7 cellular contexts compared by ENCODE assay signal in genomic region chr20:50112512-50113419, GRCh38. TPM values are rescaled to one million over a fixed set of nuclear protein-coding genes. Genes with fewer than 3 reads are reported as not detected.
DNase-seq lines count a peak whose midpoint lies in the region; ATAC-seq, FAIRE-seq and TF ChIP-seq lines count a peak whose summit lies in the region.

TSS of gene UBE2V1 (minus strand) at chr20:50113150. CDS start at chr20:50113128, 22 bp downstream.

- H4K20me1 ChIP-seq in keratinocyte (ENCODE audit: control insufficient read depth, extremely low read depth, insufficient read depth, low read length): peaks cover 37% of the 10 kb centered on the region

- no peaks in the 10 kb centered on the region for H3K27me3 Mint-ChIP-seq in central memory CD8-positive, alpha-beta T cell

- H3K4me3 ChIP-seq in keratinocyte (ENCODE audit: control insufficient read depth in 2 of 3, extremely low read depth in 1 of 3, insufficient read depth in 2 of 3, low read depth in 1 of 3, low read length in 3 of 3): peak within 1 kb of the TSS; percentile 84 to 85 (median 85)

- peak within 1 kb of the TSS; percentile 85 for H3K4me3 Mint-ChIP-seq in central memory CD8-positive, alpha-beta T cell

- peaks cover 7% of the 10 kb centered on the region for H3K9me1 ChIP-seq in keratinocyte (ENCODE audit: control insufficient read depth, extremely low read depth, insufficient read depth, low read length)

- H3K36me3 ChIP-seq in keratinocyte (ENCODE audit: control insufficient read depth in 2 of 2, extremely low read depth in 1 of 2, insufficient read depth in 2 of 2, low read length in 2 of 2): peaks cover 6 to 14% of the 10 kb centered on the region in 2 experiments

- H3K9me3 Mint-ChIP-seq in central memory CD8-positive, alpha-beta T cell: no peaks in the 10 kb centered on the region

- peak within 1 kb of the TSS; percentile 93 for H3K27ac Mint-ChIP-seq in central memory CD8-positive, alpha-beta T cell (ENCODE audit: low read depth)

- H3K36me3 Mint-ChIP-seq in central memory CD8-positive, alpha-beta T cell (ENCODE audit: insufficient read depth): peaks cover 16% of the 10 kb centered on the region

- H3K4me1 ChIP-seq in keratinocyte (ENCODE audit: control insufficient read depth, extremely low read depth, insufficient read depth, low read length): peaks cover 45% of the 10 kb centered on the region

- H3K27ac ChIP-seq in keratinocyte (ENCODE audit: control insufficient read depth, insufficient read depth, low read length): peak within 1 kb of the TSS; percentile 87

- H3K4me2 ChIP-seq in keratinocyte (ENCODE audit: control insufficient read depth, extremely low read depth, insufficient read depth, low read depth, low read length): peak within 1 kb of the TSS; percentile 100

- peak; percentile 85 for DNase-seq in GM18507 (ENCODE audit: extremely low spot score, insufficient read length, low read depth)
- peak; percentile 82 for DNase-seq in NCI-H460 (ENCODE audit: extremely low read depth, low read depth)
- peak; percentile 89 for DNase-seq in activated CD4-positive, CD25-positive, alpha-beta regulatory T cell treated with anti-CD3 and anti-CD28 coated beads, Interleukin-2, amount 50 U/mL, for 72 hours
- DNase-seq in central memory CD8-positive, alpha-beta T cell (ENCODE audit: low spot score in 2 of 2): peak; percentile 72
- no peak for DNase-seq in keratinocyte (ENCODE audit: low read depth, low spot score)
- peak; percentile 76 to 87 (median 81) for DNase-seq in stimulated activated CD4-positive, alpha-beta T cell treated with anti-CD3 and anti-CD28 coated beads, Interleukin-12 subunit alpha, Interleukin-12 subunit beta, amount 100 ng/mL, for 48 hours (ENCODE audit: low read depth in 2 of 3, low spot score in 1 of 3)

- TF ChIP-seq CTCF in keratinocyte (optimal IDR thresholded peaks at IDR 0.05 in 1 of 3, IDR thresholded peaks at IDR 0.05 in 1 of 3, conservative IDR thresholded peaks at IDR 0.05 in 1 of 3; ENCODE audit: extremely low read depth in 1 of 3, insufficient read depth in 2 of 3, low read length in 3 of 3): peak; percentile 39 to 53 (median 45)

- H3K79me2 ChIP-seq in keratinocyte (ENCODE audit: control insufficient read depth, insufficient read depth, low read length): peaks cover 59% of the 10 kb centered on the region

- no peaks in the 10 kb centered on the region for H3K27me3 ChIP-seq in keratinocyte (ENCODE audit: control insufficient read depth, extremely low read depth, insufficient read depth, low read length)

- dilution Hi-C loops in keratinocyte (cut with MboI; ENCODE audit: extremely low pct_ligation_motif_present, low sequenced_read_pairs): no loop called here

- ATAC-seq in HG03280 (IDR thresholded peaks at IDR 0.05; ENCODE audit: unreplicated experiment): peak; percentile 53
- ATAC-seq in central memory CD8-positive, alpha-beta T cell (replicated peaks; ENCODE audit: extremely low read depth, poor library complexity, severe bottlenecking): peak; percentile 56

- H2AFZ ChIP-seq in keratinocyte (ENCODE audit: control insufficient read depth, low read length): peak within 1 kb of the TSS; percentile 92

- no peaks in the 10 kb centered on the region for H3K9me3 ChIP-seq in keratinocyte (ENCODE audit: control insufficient read depth, low read depth, low read length)

- H3K4me1 Mint-ChIP-seq in central memory CD8-positive, alpha-beta T cell: peaks cover 81% of the 10 kb centered on the region

- FAIRE-seq in GM18507 (lab: Jason Lieb, UNC) (peak; percentile 59), keratinocyte (lab: Jason Lieb, UNC) (no peak)

- H3K9ac ChIP-seq in keratinocyte (ENCODE audit: control insufficient read depth, extremely low read depth, insufficient read depth, low read length): peak within 1 kb of the TSS; percentile 95

RNA-seq across cellular contexts. Expression of gene UBE2V1, which starts in this region (rescaled TPM):
- total RNA-seq in NCI-H460 (2014; rRNA removed; shearing (Covaris generic)): 95.4 and 105 TPM in 2 replicates
- polyA plus RNA-seq in NCI-H460 (2014; cell fraction: nucleus; rRNA removed): 52.7 and 66.9 TPM in 2 replicates
- 61.8 to 155 TPM (median 117 TPM) in 3 replicates for polyA plus RNA-seq in keratinocyte
- 233 TPM for polyA plus RNA-seq in keratinocyte (2011; ENCODE audit: low read depth)
- 146 and 182 TPM in 2 replicates for polyA plus RNA-seq in keratinocyte (2011; cell fraction: cytosol; rRNA removed)
- polyA plus RNA-seq in keratinocyte (2011; cell fraction: nucleus; rRNA removed): 132 and 143 TPM in 2 replicates
- polyA plus RNA-seq in keratinocyte (2012; ENCODE audit: low replicate concordance): 92.0 and 131 TPM in 2 replicates
- 32.3 to 92.9 TPM (median 62.0 TPM) in 3 replicates for polyA minus RNA-seq in keratinocyte
- polyA minus RNA-seq in keratinocyte (2011; cell fraction: cytosol; rRNA and poly(A)+ RNA removed): 37.2 TPM
- 32.3 and 62.8 TPM in 2 replicates for polyA minus RNA-seq in keratinocyte (2011; cell fraction: nucleus; rRNA and poly(A)+ RNA removed)
